ENCODE assay signal across 26 cellular contexts in the genomic region with DNA sequence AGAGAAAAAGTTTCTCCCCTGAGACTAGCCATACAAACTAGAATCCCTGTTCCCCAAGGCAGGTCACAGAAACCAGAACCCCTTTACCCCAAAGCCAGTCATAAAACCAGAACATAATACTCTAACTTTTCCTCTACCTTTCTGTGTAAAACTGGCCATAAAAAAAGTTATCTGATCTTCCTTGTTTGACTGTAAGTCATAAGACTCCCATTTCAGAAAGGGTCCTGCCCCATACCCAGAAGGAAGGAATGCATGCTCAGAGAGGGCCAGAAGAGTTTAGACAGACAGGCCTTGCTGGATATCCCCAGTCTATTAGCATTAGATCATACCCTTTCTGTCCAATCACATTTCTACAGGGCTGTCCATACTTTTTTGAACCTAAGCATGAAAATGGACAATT. TPM values are rescaled to one million over a fixed set of nuclear protein-coding genes. Genes with fewer than 3 reads are reported as not detected.
"Had no signal": no experiment of that assay in that cellular context is flagged by ENCODE, and none has a peak within 500 bp of the region (broad histone marks: within the 10 kb centered on the region; RNA-seq: fewer than 3 reads in every experiment).

No MANE protein-coding gene starts in this region.

- H3K27me3 ChIP-seq: ovary, suprapubic skin had no signal

- H3K36me3 Mint-ChIP-seq: immature natural killer cell; mesothelial cell of epicardium; natural killer cell treated with Interleukin-12 subunit alpha and Interleukin-12 subunit beta and Interleukin-15 and Interleukin-18, amount 100 ng/mL, for 72 hours; stimulated activated effector memory CD8-positive, alpha-beta T cell treated with anti-CD3 and anti-CD28 coated beads, Interleukin-12 subunit alpha, Interleukin-12 subunit beta, amount 100 ng/mL, for 72 hours; type B pancreatic cell had no signal

- H3K4me3 Mint-ChIP-seq: immature natural killer cell; mesothelial cell of epicardium; naive thymus-derived CD4-positive, alpha-beta T cell; natural killer cell treated with Interleukin-12 subunit alpha and Interleukin-12 subunit beta and Interleukin-15 and Interleukin-18, amount 100 ng/mL, for 72 hours; stimulated activated effector memory CD8-positive, alpha-beta T cell treated with anti-CD3 and anti-CD28 coated beads, Interleukin-12 subunit alpha, Interleukin-12 subunit beta, amount 100 ng/mL, for 72 hours; stimulated activated naive CD8-positive, alpha-beta T cell treated with anti-CD3 and anti-CD28 coated beads, Interleukin-15, Interleukin-2, amounts not matched to agents 100 ng/mL and 50 ng/mL, for 24 hours; type B pancreatic cell had no signal

- H3K4me1 Mint-ChIP-seq: immature natural killer cell; stimulated activated effector memory CD8-positive, alpha-beta T cell treated with anti-CD3 and anti-CD28 coated beads, Interleukin-12 subunit alpha, Interleukin-12 subunit beta, amount 100 ng/mL, for 72 hours had no signal

- ATAC-seq: naive thymus-derived CD4-positive, alpha-beta T cell; natural killer cell treated with Interleukin-12 subunit alpha and Interleukin-12 subunit beta and Interleukin-15 and Interleukin-18, amount 100 ng/mL, for 72 hours; right cardiac atrium; stimulated activated effector memory CD8-positive, alpha-beta T cell treated with anti-CD3 and anti-CD28 coated beads, Interleukin-12 subunit alpha, Interleukin-12 subunit beta, amount 100 ng/mL, for 72 hours had no signal

- H3K4me1 ChIP-seq: left ventricle myocardium inferior, prostate gland, tibial artery had no signal

- H3K4me3 ChIP-seq: left ventricle myocardium inferior, lung, ovary, prostate gland, skin epidermis, suprapubic skin, thoracic aorta, tibial artery had no signal

- H3K9me3 Mint-ChIP-seq: immature natural killer cell; naive thymus-derived CD4-positive, alpha-beta T cell; natural killer cell treated with Interleukin-12 subunit alpha and Interleukin-12 subunit beta and Interleukin-15 and Interleukin-18, amount 100 ng/mL, for 72 hours; stimulated activated effector memory CD8-positive, alpha-beta T cell treated with anti-CD3 and anti-CD28 coated beads, Interleukin-12 subunit alpha, Interleukin-12 subunit beta, amount 100 ng/mL, for 72 hours; stimulated activated naive CD8-positive, alpha-beta T cell treated with anti-CD3 and anti-CD28 coated beads, Interleukin-15, Interleukin-2, amounts not matched to agents 100 ng/mL and 50 ng/mL, for 24 hours; type B pancreatic cell had no signal

- H3K36me3 ChIP-seq: left ventricle myocardium inferior, ovary, prostate gland, suprapubic skin, thoracic aorta, tibial artery had no signal

- H3K27ac ChIP-seq: left ventricle myocardium inferior, prostate gland, suprapubic skin, thoracic aorta, tibial artery had no signal

- DNase-seq: hypothalamus; immature natural killer cell; kidney; left ventricle myocardium inferior; mesendoderm; naive thymus-derived CD4-positive, alpha-beta T cell; ovary; retina; right cardiac atrium; stimulated activated CD4-positive, alpha-beta T cell treated with anti-CD3 and anti-CD28 coated beads, Interleukin-12 subunit alpha, Interleukin-12 subunit beta, amount 100 ng/mL, for 4 hours; stimulated activated CD4-positive, alpha-beta T cell treated with anti-CD3 and anti-CD28 coated beads, Interleukin-15, amount 100 ng/mL, for 24 hours; stimulated activated CD4-positive, alpha-beta T cell treated with anti-CD3 and anti-CD28 coated beads, Interleukin-2, amount 100 ng/mL, for 24 hours; stimulated activated CD4-positive, alpha-beta T cell treated with anti-CD3 and anti-CD28 coated beads, Interleukin-4, amount 100 ng/mL, for 24 hours; stimulated activated naive CD4-positive, alpha-beta T cell; tibial artery had no signal

- H3K9me3 ChIP-seq: left ventricle myocardium inferior, ovary, prostate gland, suprapubic skin, thoracic aorta, tibial artery had no signal

- H3K27ac Mint-ChIP-seq: immature natural killer cell; mesothelial cell of epicardium; naive thymus-derived CD4-positive, alpha-beta T cell; natural killer cell treated with Interleukin-12 subunit alpha and Interleukin-12 subunit beta and Interleukin-15 and Interleukin-18, amount 100 ng/mL, for 72 hours; stimulated activated effector memory CD8-positive, alpha-beta T cell treated with anti-CD3 and anti-CD28 coated beads, Interleukin-12 subunit alpha, Interleukin-12 subunit beta, amount 100 ng/mL, for 72 hours; stimulated activated naive CD8-positive, alpha-beta T cell treated with anti-CD3 and anti-CD28 coated beads, Interleukin-15, Interleukin-2, amounts not matched to agents 100 ng/mL and 50 ng/mL, for 24 hours; type B pancreatic cell had no signal

RNA-seq across cellular contexts. Expression of a gene that starts 27.2 kb away (rescaled TPM):
- total RNA-seq: myocyte had no signal
